Comparison of ENCODE assay signal across 18 cellular contexts in the genomic region with DNA sequence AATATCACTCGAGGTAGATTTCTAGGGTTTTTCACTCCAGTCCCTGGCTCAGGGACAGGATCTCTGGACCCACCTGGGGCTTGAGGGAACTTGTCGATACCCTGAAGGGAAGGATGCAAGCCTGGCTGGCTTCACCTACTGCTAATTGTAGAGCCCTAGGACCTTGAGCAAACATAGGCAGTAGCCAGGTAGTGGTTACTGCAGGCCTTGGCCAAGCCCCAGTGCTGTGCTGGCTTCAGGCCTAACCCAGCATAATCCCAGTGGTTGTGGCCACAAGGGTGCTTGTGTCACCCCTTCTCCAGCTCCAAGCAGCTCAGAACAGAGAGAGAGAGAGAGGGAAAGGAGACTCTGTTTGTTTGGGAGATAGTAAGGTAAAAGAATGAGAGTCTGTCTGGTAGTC. TPM values are rescaled to one million over a fixed set of nuclear protein-coding genes. Genes with fewer than 3 reads are reported as not detected.
DNase-seq lines count a peak whose midpoint lies in the region; ATAC-seq, FAIRE-seq and TF ChIP-seq lines count a peak whose summit lies in the region.
"Had no signal": no experiment of that assay in that cellular context is flagged by ENCODE, and none has a peak within 500 bp of the region (broad histone marks: within the 10 kb centered on the region; RNA-seq: fewer than 3 reads in every experiment).

No MANE protein-coding gene starts in this region.

- no peaks in the 10 kb centered on the region for H3K27me3 ChIP-seq in pancreas

- intact Hi-C loops in Right ventricle myocardium inferior (cut with DNase I) = no loop called here
- intact Hi-C loops in Right ventricle myocardium superior (cut with DNase I) = no loop called here
- intact Hi-C loops in pancreas (cut with DNase I) = no loop called here

- H3K27ac ChIP-seq in pancreas = no peak overlapping the region
- H3K27ac ChIP-seq: GM23248, RWPE1 had no signal

- no peaks in the 10 kb centered on the region for H3K36me3 ChIP-seq in pancreas

- 58 to 93% methylated on average over 2 of the region's 2 CpGs for WGBS in pancreas, 2 donors

- no peak overlapping the region for H3K4me3 ChIP-seq in pancreas
- H3K4me3 ChIP-seq: GM12878, GM23248 had no signal

- no peak for TF ChIP-seq CTCF in pancreas (IDR thresholded peaks at IDR 0.05)

- no peaks in the 10 kb centered on the region for H3K9me3 ChIP-seq in pancreas

- H3K4me1 ChIP-seq in pancreas = peaks cover 0 to 4% (median 0%) of the 10 kb centered on the region in 3 donors

- DNase-seq in Right ventricle myocardium inferior (ENCODE audit: missing footprints) (peak; percentile 56), Right ventricle myocardium superior (no peak), iris pigment epithelial cell (ENCODE audit: low read depth) (peak; percentile 2), pancreas (peak in 3 of 6 donors; percentile 25 to 49 (median 34)), NCI-H2196 treated with DMSO at 0.1 percent for 48 hours (lab: John Stamatoyannopoulos, UW; ENCODE audit: unreplicated experiment) (no peak), urothelium cell line (ENCODE audit: low spot score) (no peak)
- DNase-seq: DMS79 treated with DMSO at 0.1 percent for 48 hours; GM23248; H9; NCI-H1105 treated with DMSO at 0.1 percent for 48 hours; NCI-H1694; NCI-H446 treated with DMSO at 0.1 percent for 48 hours; NCI-H526 treated with DMSO at 0.1 percent for 48 hours; NK-92 treated with Interleukin-12 subunit alpha and Interleukin-12 subunit beta, amount 100 ng/mL, for 24 hours had no signal

- ATAC-seq in Right ventricle myocardium inferior = no peak
- no peak for ATAC-seq in Right ventricle myocardium superior (ENCODE audit: poor library complexity)
- peak in 3 of 4 donors; percentile 50 to 72 (median 60) for ATAC-seq in pancreas
- ATAC-seq in HG02885 (IDR thresholded peaks at IDR 0.05; ENCODE audit: poor library complexity, unreplicated experiment) = no peak
- ATAC-seq: GM12878, SK-N-SH treated with all-trans-retinoic acid at 6 μM for 48 hours had no signal

- FAIRE-seq in pancreas (lab: Jason Lieb, UNC) (no peak), urothelium cell line (lab: Jason Lieb, UNC) (no peak)
- FAIRE-seq: GM12878 had no signal

RNA-seq across cellular contexts. Expression of gene MCM9, which starts 5.8 kb away (rescaled TPM):
- 4.5 TPM for total RNA-seq in Right ventricle myocardium inferior
- total RNA-seq in Right ventricle myocardium superior = 4.8 TPM
- total RNA-seq in pancreas = 10 to 100 TPM in 2 of 6 donors, 1 to 10 TPM in 4; 7.5 to 14.4 (median 8.9) TPM
- 1 to 10 TPM; 5.0 to 5.9 TPM for polyA plus RNA-seq in pancreas

RNA-seq across cellular contexts. Expression of gene ASF1A, which starts 46.8 kb away (rescaled TPM):
- total RNA-seq in Right ventricle myocardium inferior = 21.7 TPM
- total RNA-seq in Right ventricle myocardium superior = 26.0 TPM
- total RNA-seq in pancreas = 10 to 100 TPM in 3 of 6 donors, 1 to 10 TPM in 3; 4.5 to 13.9 (median 9.6) TPM
- 1 to 10 TPM; 6.5 to 8.3 TPM for polyA plus RNA-seq in pancreas

Comparison
In these comparisons a context has a peak if more than half of its experiments do, and no peak if none do; other contexts are left out.
1. DNase-seq: peak in Right ventricle myocardium inferior (single experiment) and iris pigment epithelial cell (single experiment); none in Right ventricle myocardium superior (single experiment), NCI-H2196 treated with DMSO at 0.1 percent for 48 hours (single experiment) and urothelium cell line (single experiment).
2. ATAC-seq: peak in pancreas (3 of 4); none in Right ventricle myocardium inferior (single experiment), Right ventricle myocardium superior (single experiment) and HG02885 (single experiment).